In genomic region chr5:78975035-78975434, GRCh38 we compare ENCODE assay signal across 21 cellular contexts. TPM values are rescaled to one million over a fixed set of nuclear protein-coding genes. Genes with fewer than 3 reads are reported as not detected.
DNase-seq lines count a peak whose midpoint lies in the region; ATAC-seq and TF ChIP-seq lines count a peak whose summit lies in the region.
"Had no signal": no experiment of that assay in that cellular context is flagged by ENCODE, and none has a peak within 500 bp of the region (broad histone marks: within the 10 kb centered on the region; RNA-seq: fewer than 3 reads in every experiment).

No MANE protein-coding gene starts in this region.

- H3K27me3 Mint-ChIP-seq in Caco-2 (ENCODE audit: insufficient read depth, unreplicated experiment) (no peaks in the 10 kb centered on the region), brain (peaks cover 5% of the 10 kb centered on the region), glutamatergic neuron (ENCODE audit: unreplicated experiment) (no peaks in the 10 kb centered on the region)

- peaks cover 29% of the 10 kb centered on the region for H3K79me2 ChIP-seq in hepatocyte

- H3K27me3 ChIP-seq in Caco-2 (replicated peaks; ENCODE audit: control insufficient read depth, insufficient read depth, low read length): no peaks in the 10 kb centered on the region
- no peaks in the 10 kb centered on the region for H3K27me3 ChIP-seq in hepatocyte
- H3K27me3 ChIP-seq: SJSA1 had no signal

- H3K27ac Mint-ChIP-seq in Caco-2 (ENCODE audit: unreplicated experiment): peak overlapping the region; percentile 75
- peak overlapping the region in 4 of 5 experiments; percentile 28 to 94 (median 72) for H3K27ac Mint-ChIP-seq in brain
- no peak overlapping the region for H3K27ac Mint-ChIP-seq in glutamatergic neuron (ENCODE audit: unreplicated experiment)
- H3K27ac Mint-ChIP-seq: CD14-positive monocyte, HFFc6 had no signal

- H3K9me3 ChIP-seq in Caco-2: no peaks in the 10 kb centered on the region
- no peaks in the 10 kb centered on the region for H3K9me3 ChIP-seq in hepatocyte (ENCODE audit: low read depth)
- H3K9me3 ChIP-seq: SJSA1 had no signal

- peak overlapping the region; percentile 10 for H3K27ac ChIP-seq in hepatocyte
- H3K27ac ChIP-seq: HL-60, RWPE1, SJSA1 had no signal

- DNase-seq in Caco-2 (no peak), hepatocyte (ENCODE audit: low spot score) (no peak), omental fat pad (ENCODE audit: low spot score) (no peak), middle frontal gyrus (ENCODE audit: extremely low spot score, low spot score) (no peak), glutamatergic neuron (no peak), T1000 (lab: John Stamatoyannopoulos, UW) (no peak)
- DNase-seq: COR-L47, DMS153, EL, HFFc6, KBM-7, NCI-H1436, NCI-H2029 treated with DMSO at 0.1 percent for 48 hours, NCI-H510A, PC-3 had no signal

- CTCF ChIA-PET in Caco-2 (lab: Charles Lee): interaction anchor here (1.0 kb wide), 2 partner anchors 9 to 75 kb away, joined by 4 to 5 read pairs; no protein-coding TSS in a partner anchor

- H3K4me2 ChIP-seq in hepatocyte: peak overlapping the region; percentile 50

- peaks cover 22% of the 10 kb centered on the region for H3K4me1 ChIP-seq in Caco-2
- peaks cover 34% of the 10 kb centered on the region for H3K4me1 ChIP-seq in hepatocyte (ENCODE audit: insufficient read depth)

- no peaks in the 10 kb centered on the region for H3K9me3 Mint-ChIP-seq in Caco-2 (ENCODE audit: unreplicated experiment)
- H3K9me3 Mint-ChIP-seq in brain: no peaks in the 10 kb centered on the region
- peaks cover 11% of the 10 kb centered on the region for H3K9me3 Mint-ChIP-seq in glutamatergic neuron (ENCODE audit: unreplicated experiment)
- H3K9me3 Mint-ChIP-seq: HFFc6 had no signal

- H3K4me3 Mint-ChIP-seq in Caco-2 (ENCODE audit: unreplicated experiment) (no peak overlapping the region), brain (no peak overlapping the region), glutamatergic neuron (ENCODE audit: unreplicated experiment) (no peak overlapping the region)
- H3K4me3 Mint-ChIP-seq: CD14-positive monocyte, HFFc6 had no signal

- H4K20me1 ChIP-seq in hepatocyte (ENCODE audit: insufficient read depth, poor library complexity, severe bottlenecking): no peaks in the 10 kb centered on the region

- POLR2A ChIA-PET in Caco-2 (lab: Charles Lee): no interaction called here

- intact Hi-C loops in Caco-2 (cut with micrococcal nuclease; ENCODE audit: unreplicated experiment): no loop called here

- no peak for TF ChIP-seq CTCF in Caco-2 (IDR thresholded peaks at IDR 0.05; ENCODE audit: insufficient read depth in 1 of 2, low read depth in 1 of 2, low read length in 1 of 2, severe bottlenecking in 1 of 2, unreplicated experiment in 1 of 2)
- no peak for TF ChIP-seq CTCF in brain (conservative IDR thresholded peaks at IDR 0.05)
- no peak for TF ChIP-seq CTCF in hepatocyte (IDR thresholded peaks at IDR 0.05; ENCODE audit: poor library complexity)
- no peak for TF ChIP-seq CTCF in omental fat pad (IDR thresholded peaks at IDR 0.05)
- no peak for TF ChIP-seq CTCF in glutamatergic neuron (IDR thresholded peaks at IDR 0.05; ENCODE audit: partially characterized antibody, unreplicated experiment)

- 96% methylated on average over 8 of the region's 8 CpGs for WGBS in hepatocyte (ENCODE audit: low lambda C conversion rate, missing lambda C conversion rate)

- H3K36me3 Mint-ChIP-seq in Caco-2 (ENCODE audit: insufficient read depth, unreplicated experiment) (no peaks in the 10 kb centered on the region), brain (no peaks in the 10 kb centered on the region), glutamatergic neuron (ENCODE audit: unreplicated experiment) (no peaks in the 10 kb centered on the region)

- no peaks in the 10 kb centered on the region for H3K9me2 ChIP-seq in hepatocyte (replicated peaks; ENCODE audit: insufficient read depth)

- BruUV-seq in Caco-2 (replicated peaks; lab: Mats Ljungman, UMichigan): no TSS peak

- no peak overlapping the region for H2AFZ ChIP-seq in hepatocyte

- H3K4me1 Mint-ChIP-seq in Caco-2 (ENCODE audit: low read depth, unreplicated experiment) (peaks cover 27% of the 10 kb centered on the region), brain (peaks cover 51% of the 10 kb centered on the region), glutamatergic neuron (ENCODE audit: low read depth, unreplicated experiment) (peaks cover 23% of the 10 kb centered on the region)

- H3K36me3 ChIP-seq in Caco-2 (ENCODE audit: control insufficient read depth, insufficient read depth, low read length) (no peaks in the 10 kb centered on the region), hepatocyte (replicated peaks; ENCODE audit: insufficient read depth, low read depth) (no peaks in the 10 kb centered on the region)

- ATAC-seq in omental fat pad (ENCODE audit: low FRiP score) (peak; percentile 5), HG03469 (IDR thresholded peaks at IDR 0.05; ENCODE audit: unreplicated experiment) (no peak)
- ATAC-seq: PC-3 had no signal

- H3K4me3 ChIP-seq in Caco-2 (ENCODE audit: low read depth, low read length) (no peak overlapping the region), hepatocyte (no peak overlapping the region)
- H3K4me3 ChIP-seq: SJSA1 had no signal

RNA-seq across cellular contexts. Expression of gene ARSB, which starts 10.1 kb away (rescaled TPM):
- 17.4 and 17.9 TPM in 2 replicates for total RNA-seq in Caco-2 (2022)
- 2.6 TPM for polyA plus RNA-seq in brain (ENCODE audit: insufficient read depth, low read depth, low replicate concordance)
- total RNA-seq in hepatocyte: 19.3 and 19.8 TPM in 2 replicates
- polyA plus RNA-seq in hepatocyte: 10.2 and 13.5 TPM in 2 replicates
- 10 to 100 TPM; 15.4 to 22.7 (median 15.8) TPM for total RNA-seq in omental fat pad
- total RNA-seq in glutamatergic neuron (ENCODE audit: unreplicated experiment): 23.5 TPM
